ENCODE assay signal across 20 cellular contexts in the genomic region with DNA sequence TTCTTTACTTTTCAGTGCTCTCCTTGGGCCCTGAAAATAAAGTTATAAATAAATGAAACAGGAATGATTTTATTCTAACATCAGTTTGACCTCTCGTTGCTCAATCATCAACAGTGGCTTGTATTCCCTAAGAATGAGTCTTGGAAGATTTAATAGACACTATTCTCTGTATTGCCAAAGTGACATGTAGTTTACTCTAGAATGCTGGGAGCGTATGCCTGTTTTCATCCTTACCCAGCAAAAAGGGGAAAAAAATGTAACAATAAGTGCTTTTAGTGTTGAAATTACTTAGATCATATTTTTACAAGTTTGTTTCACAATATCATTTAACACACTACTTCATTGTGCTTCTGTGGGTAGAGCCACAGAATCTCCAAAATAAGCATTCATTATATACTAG.
"Had no signal": no experiment of that assay in that cellular context is flagged by ENCODE, and none has a peak within 500 bp of the region (broad histone marks: within the 10 kb centered on the region; RNA-seq: fewer than 3 reads in every experiment).

No MANE protein-coding gene starts in this region.

- H3K27ac ChIP-seq: epithelial cell of prostate, neutrophil, pancreas, thoracic aorta, tibial nerve, upper lobe of left lung had no signal

- ATAC-seq: esophagus mucosa; mucosa of descending colon; natural killer cell treated with Interleukin-12 subunit alpha and Interleukin-12 subunit beta and Interleukin-15 and Interleukin-18, amount 100 ng/mL, for 72 hours; pancreas; sciatic nerve; stimulated activated effector memory CD8-positive, alpha-beta T cell treated with anti-CD3 and anti-CD28 coated beads, Interleukin-12 subunit alpha, Interleukin-12 subunit beta, amount 100 ng/mL, for 72 hours; stimulated activated naive CD8-positive, alpha-beta T cell treated with anti-CD3 and anti-CD28 coated beads, Interleukin-15, Interleukin-2, amounts not matched to agents 100 U/mL and 50 U/mL, for 24 hours had no signal

- H3K36me3 ChIP-seq: neutrophil, pancreas, thoracic aorta, tibial nerve, upper lobe of left lung had no signal

- H3K4me3 ChIP-seq: mucosa of descending colon, pancreas, thoracic aorta, tibial nerve, upper lobe of left lung had no signal

- DNase-seq: effector CD8-positive, alpha-beta T cell; endodermal cell; head of caudate nucleus; mesenchymal stem cell; mucosa of descending colon; naive B cell; pancreas; retina; stimulated activated CD4-positive, alpha-beta T cell treated with anti-CD3 and anti-CD28 coated beads, Interleukin-2, amount 100 ng/mL, for 24 hours; stimulated activated CD4-positive, alpha-beta T cell treated with anti-CD3 and anti-CD28 coated beads, Interleukin-4, amount 100 ng/mL, for 24 hours; stimulated activated naive CD8-positive, alpha-beta T cell treated with anti-CD3 and anti-CD28 coated beads, Interleukin-15, Interleukin-2, amounts not matched to agents 100 U/mL and 50 U/mL, for 24 hours; upper lobe of left lung had no signal

- H3K9me3 ChIP-seq: mucosa of descending colon, neutrophil, pancreas, thoracic aorta, tibial nerve, upper lobe of left lung had no signal

- H3K27me3 ChIP-seq: neutrophil, pancreas, tibial nerve, upper lobe of left lung had no signal

- H3K4me1 ChIP-seq: pancreas, tibial nerve, upper lobe of left lung had no signal
